In genomic region chr10:3398825-3399646, GRCh38 we compare ENCODE assay signal across 11 cellular contexts.
DNase-seq lines count a peak whose midpoint lies in the region; ATAC-seq and TF ChIP-seq lines count a peak whose summit lies in the region.
"Had no signal": no experiment of that assay in that cellular context is flagged by ENCODE, and none has a peak within 500 bp of the region (broad histone marks: within the 10 kb centered on the region; RNA-seq: fewer than 3 reads in every experiment).

No MANE protein-coding gene starts in this region.

- H3K27ac ChIP-seq in mesendoderm (ENCODE audit: low read depth, low read length) = no peak overlapping the region

- H4K8ac ChIP-seq in mesendoderm (ENCODE audit: low read depth, low read length) = no peak overlapping the region

- no peaks in the 10 kb centered on the region for H3K79me2 ChIP-seq in mesendoderm (ENCODE audit: control insufficient read depth, insufficient read depth, low read length)

- H3K4me3 ChIP-seq in AG10803 (ENCODE audit: low read length) = no peak overlapping the region
- peak overlapping the region in 1 of 2 donors; percentile 1 for H3K4me3 ChIP-seq in foreskin fibroblast (ENCODE audit: low read depth in 1 of 2, low read length in 2 of 2)
- no peak overlapping the region for H3K4me3 ChIP-seq in mesendoderm (ENCODE audit: low read length)

- no peak overlapping the region for H3K18ac ChIP-seq in mesendoderm (ENCODE audit: low read length)

- no peak overlapping the region for H3K23ac ChIP-seq in mesendoderm (ENCODE audit: low read length)

- no peak overlapping the region for H2BK120ac ChIP-seq in mesendoderm (ENCODE audit: low read depth, low read length)

- H2AK5ac ChIP-seq in mesendoderm (ENCODE audit: low read length) = no peak overlapping the region

- no peak overlapping the region for H2BK5ac ChIP-seq in mesendoderm (ENCODE audit: low read length)

- peak overlapping the region; percentile 30 for H3K56ac ChIP-seq in mesendoderm (ENCODE audit: low read length)

- H3K36me3 ChIP-seq in mesendoderm (ENCODE audit: control insufficient read depth, insufficient read depth, low read length) = no peaks in the 10 kb centered on the region

- no peak overlapping the region for H3K4me2 ChIP-seq in mesendoderm (ENCODE audit: low read length)

- no peaks in the 10 kb centered on the region for H3K4me1 ChIP-seq in mesendoderm (ENCODE audit: control insufficient read depth, low read depth, low read length)

- peaks cover 0 to 9% of the 10 kb centered on the region in 2 donors for H3K27me3 Mint-ChIP-seq in stimulated activated naive B cell treated with anti-CD40 and anti-IgM and Interleukin-4, amounts not matched to agents 10 μg/mL and 1 μg/mL and 100 μg/mL, for 72 hours

- DNase-seq in AG10803 (ENCODE audit: low read depth) (peak; percentile 73), NCI-H748 (lab: John Stamatoyannopoulos, UW; ENCODE audit: unreplicated experiment) (peak; percentile 90), foreskin fibroblast (peak; percentile 77 to 91), mesendoderm (no peak), 8988T (no peak), GOT3 (lab: John Stamatoyannopoulos, UW) (no peak)
- no peak for DNase-seq in stimulated activated naive B cell treated with anti-CD40 and anti-IgM and Interleukin-4, amounts not matched to agents 10 μg/mL and 1 μg/mL and 100 μg/mL, for 72 hours
- DNase-seq: activated CD4-positive, alpha-beta T cell treated with anti-CD3 and anti-CD28 coated beads, Interleukin-2, amount 10 ng/mL, durations not matched to agents 7 days and 5 days; activated naive CD8-positive, alpha-beta T cell treated with anti-CD3 and anti-CD28 coated beads, Interleukin-2, amount 50 U/mL, for 24 hours; effector memory CD8-positive, alpha-beta T cell had no signal

- H4K5ac ChIP-seq in mesendoderm (ENCODE audit: low read length) = no peak overlapping the region

- no peak overlapping the region for H3K27ac Mint-ChIP-seq in stimulated activated naive B cell treated with anti-CD40 and anti-IgM and Interleukin-4, amounts not matched to agents 10 μg/mL and 1 μg/mL and 100 μg/mL, for 72 hours
- H3K27ac Mint-ChIP-seq: activated CD4-positive, alpha-beta T cell treated with anti-CD3 and anti-CD28 coated beads, Interleukin-2, amount 10 ng/mL, durations not matched to agents 7 days and 5 days; activated naive CD8-positive, alpha-beta T cell treated with anti-CD3 and anti-CD28 coated beads, Interleukin-2, amount 50 U/mL, for 24 hours; effector memory CD8-positive, alpha-beta T cell had no signal

- TF ChIP-seq CTCF in AG10803 (conservative IDR thresholded peaks at IDR 0.05; ENCODE audit: low read length) = no peak
- no peak for TF ChIP-seq CTCF in foreskin fibroblast (IDR thresholded peaks at IDR 0.05; ENCODE audit: low read depth, low read length)

- WGBS in mesendoderm (ENCODE audit: extremely low coverage, insufficient coverage, low lambda C conversion rate) = 100% methylated on average over 5 of the region's 46 CpGs

- no peak overlapping the region for H3K9ac ChIP-seq in mesendoderm (ENCODE audit: low read length)

- no peak for ATAC-seq in HG03280 (IDR thresholded peaks at IDR 0.05; ENCODE audit: unreplicated experiment)
- ATAC-seq in stimulated activated naive B cell treated with anti-CD40 and anti-IgM and Interleukin-4, amounts not matched to agents 10 μg/mL and 1 μg/mL and 100 μg/mL, for 72 hours (replicated peaks) = no peak
- ATAC-seq: activated naive CD8-positive, alpha-beta T cell treated with anti-CD3 and anti-CD28 coated beads, Interleukin-2, amount 50 U/mL, for 24 hours; effector memory CD8-positive, alpha-beta T cell had no signal

- no peaks in the 10 kb centered on the region for H3K27me3 ChIP-seq in mesendoderm (ENCODE audit: insufficient read depth, low read length, poor library complexity)

- peaks cover 22 to 28% of the 10 kb centered on the region in 2 donors for H3K4me1 Mint-ChIP-seq in stimulated activated naive B cell treated with anti-CD40 and anti-IgM and Interleukin-4, amounts not matched to agents 10 μg/mL and 1 μg/mL and 100 μg/mL, for 72 hours
- H3K4me1 Mint-ChIP-seq: activated CD4-positive, alpha-beta T cell treated with anti-CD3 and anti-CD28 coated beads, Interleukin-2, amount 10 ng/mL, durations not matched to agents 7 days and 5 days had no signal

- H3K36me3 Mint-ChIP-seq in stimulated activated naive B cell treated with anti-CD40 and anti-IgM and Interleukin-4, amounts not matched to agents 10 μg/mL and 1 μg/mL and 100 μg/mL, for 72 hours = no peaks in the 10 kb centered on the region

- no peak overlapping the region for H3K4me3 Mint-ChIP-seq in stimulated activated naive B cell treated with anti-CD40 and anti-IgM and Interleukin-4, amounts not matched to agents 10 μg/mL and 1 μg/mL and 100 μg/mL, for 72 hours
- H3K4me3 Mint-ChIP-seq: activated CD4-positive, alpha-beta T cell treated with anti-CD3 and anti-CD28 coated beads, Interleukin-2, amount 10 ng/mL, durations not matched to agents 7 days and 5 days; activated naive CD8-positive, alpha-beta T cell treated with anti-CD3 and anti-CD28 coated beads, Interleukin-2, amount 50 U/mL, for 24 hours; effector memory CD8-positive, alpha-beta T cell had no signal

- H3K9me3 Mint-ChIP-seq in stimulated activated naive B cell treated with anti-CD40 and anti-IgM and Interleukin-4, amounts not matched to agents 10 μg/mL and 1 μg/mL and 100 μg/mL, for 72 hours = peaks cover 2 to 3% of the 10 kb centered on the region in 2 donors
- H3K9me3 Mint-ChIP-seq: activated CD4-positive, alpha-beta T cell treated with anti-CD3 and anti-CD28 coated beads, Interleukin-2, amount 10 ng/mL, durations not matched to agents 7 days and 5 days; activated naive CD8-positive, alpha-beta T cell treated with anti-CD3 and anti-CD28 coated beads, Interleukin-2, amount 50 U/mL, for 24 hours; effector memory CD8-positive, alpha-beta T cell had no signal

- no peak overlapping the region for H3K4ac ChIP-seq in mesendoderm (ENCODE audit: low read depth, low read length)

- H3K79me1 ChIP-seq in mesendoderm (ENCODE audit: low read length) = no peaks in the 10 kb centered on the region

- no peak overlapping the region for H2BK15ac ChIP-seq in mesendoderm (replicated peaks; ENCODE audit: low read depth)

Comparison
In these comparisons a context has a peak if more than half of its experiments do, and no peak if none do; other contexts are left out.
1. DNase-seq: peak in AG10803 (single experiment), NCI-H748 (single experiment) and foreskin fibroblast (2 of 2); none in mesendoderm (single experiment), 8988T (single experiment), stimulated activated naive B cell treated with anti-CD40 and anti-IgM and Interleukin-4, amounts not matched to agents 10 μg/mL and 1 μg/mL and 100 μg/mL, for 72 hours (single experiment) and GOT3 (single experiment).